25 cellular contexts compared by ENCODE assay signal in genomic region chr13:37615271-37615670, GRCh38. TPM values are rescaled to one million over a fixed set of nuclear protein-coding genes. Genes with fewer than 3 reads are reported as not detected.
DNase-seq lines count a peak whose midpoint lies in the region; ATAC-seq, FAIRE-seq and TF ChIP-seq lines count a peak whose summit lies in the region.
"Had no signal": no experiment of that assay in that cellular context is flagged by ENCODE, and none has a peak within 500 bp of the region (broad histone marks: within the 10 kb centered on the region; RNA-seq: fewer than 3 reads in every experiment).

No MANE protein-coding gene starts in this region.

- H3K27me3 Mint-ChIP-seq in astrocyte (ENCODE audit: low read depth, unreplicated experiment): no peaks in the 10 kb centered on the region
- H3K27me3 Mint-ChIP-seq: CD4-positive, CD25-positive, alpha-beta regulatory T cell had no signal

- no peaks in the 10 kb centered on the region for H3K27me3 ChIP-seq in astrocyte (ENCODE audit: insufficient read depth, low read length)
- H3K27me3 ChIP-seq in osteoblast (ENCODE audit: insufficient read depth, low read length): no peaks in the 10 kb centered on the region

- H3K36me3 Mint-ChIP-seq in astrocyte (ENCODE audit: low read depth, unreplicated experiment): no peaks in the 10 kb centered on the region
- H3K36me3 Mint-ChIP-seq: CD4-positive, CD25-positive, alpha-beta regulatory T cell had no signal

- DNase-seq in AG10803 (ENCODE audit: low read depth) (peak; percentile 34), HS-27A (ENCODE audit: low read depth) (peak; percentile 36), astrocyte (ENCODE audit: low read depth) (peak; percentile 25), osteoblast (ENCODE audit: insufficient read length, low spot score, missing footprints) (no peak), KBM-7 (no peak)
- DNase-seq: CD4-positive, CD25-positive, alpha-beta regulatory T cell; DMS79; MM.1S; NCI-H1092; NCI-H1436 treated with DMSO at 0.1 percent for 48 hours; NCI-H2029; NCI-H226; NCI-H510A treated with DMSO at 0.1 percent for 48 hours; NCI-H748 treated with DMSO at 0.1 percent for 48 hours; NK-92 treated with Interleukin-12 subunit alpha and Interleukin-12 subunit beta, amount 100 ng/mL, for 24 hours had no signal

- no peak overlapping the region for H3K4me3 Mint-ChIP-seq in astrocyte (ENCODE audit: unreplicated experiment)
- H3K4me3 Mint-ChIP-seq: CD4-positive, CD25-positive, alpha-beta regulatory T cell; T-helper 1 cell treated with Interleukin-12 subunit alpha and Interleukin-12 subunit beta and Interleukin-4 antibody, amounts not matched to agents 30 μg/mL and 1 μg/mL, for 36 hours had no signal

- ATAC-seq in HG02870 (IDR thresholded peaks at IDR 0.05; ENCODE audit: unreplicated experiment): no peak
- ATAC-seq in HG02973 (IDR thresholded peaks at IDR 0.05; ENCODE audit: unreplicated experiment): no peak
- ATAC-seq: A549, HCT116, Panc1, Right ventricle myocardium inferior had no signal

- H3K36me3 ChIP-seq in astrocyte (ENCODE audit: insufficient read depth, low read length): no peaks in the 10 kb centered on the region
- H3K36me3 ChIP-seq in osteoblast (ENCODE audit: insufficient read depth, low read length): no peaks in the 10 kb centered on the region

- no peak overlapping the region for H3K27ac ChIP-seq in astrocyte (ENCODE audit: low read depth, low read length)
- H3K27ac ChIP-seq in osteoblast (ENCODE audit: low read depth, low read length): peak overlapping the region; percentile 92
- H3K27ac ChIP-seq: A549 had no signal

- H3K9me3 Mint-ChIP-seq in astrocyte (ENCODE audit: unreplicated experiment): no peaks in the 10 kb centered on the region
- H3K9me3 Mint-ChIP-seq: T-helper 1 cell treated with Interleukin-12 subunit alpha and Interleukin-12 subunit beta and Interleukin-4 antibody, amounts not matched to agents 30 μg/mL and 1 μg/mL, for 36 hours had no signal

- peaks cover 36% of the 10 kb centered on the region for H3K4me1 Mint-ChIP-seq in astrocyte (ENCODE audit: low read depth, unreplicated experiment)
- H3K4me1 Mint-ChIP-seq: CD4-positive, CD25-positive, alpha-beta regulatory T cell had no signal

- no peaks in the 10 kb centered on the region for H3K79me2 ChIP-seq in astrocyte (ENCODE audit: insufficient read depth, low read length)
- no peaks in the 10 kb centered on the region for H3K79me2 ChIP-seq in osteoblast (ENCODE audit: insufficient read depth, low read length)

- no peak for FAIRE-seq in astrocyte (lab: Jason Lieb, UNC)
- FAIRE-seq: A549, GM12892, H1 had no signal

- H3K4me1 ChIP-seq in astrocyte (ENCODE audit: insufficient read depth, low read length): peaks cover 26% of the 10 kb centered on the region
- peaks cover 40% of the 10 kb centered on the region for H3K4me1 ChIP-seq in osteoblast (ENCODE audit: insufficient read depth, low read length)

- H3K9ac ChIP-seq in astrocyte (ENCODE audit: low read length): no peak overlapping the region

- in situ Hi-C loops in KBM-7 (cut with MboI; ENCODE audit: low pct_unique_long_range_greater_than_20kb, low sequenced_read_pairs): no loop called here

- H3K27ac Mint-ChIP-seq in astrocyte (ENCODE audit: unreplicated experiment): no peak overlapping the region
- H3K27ac Mint-ChIP-seq: CD4-positive, CD25-positive, alpha-beta regulatory T cell; T-helper 1 cell treated with Interleukin-12 subunit alpha and Interleukin-12 subunit beta and Interleukin-4 antibody, amounts not matched to agents 30 μg/mL and 1 μg/mL, for 36 hours had no signal

- no peak overlapping the region for H3K4me2 ChIP-seq in astrocyte (ENCODE audit: low read length)
- H3K4me2 ChIP-seq in osteoblast (ENCODE audit: insufficient read depth, low read length): no peak overlapping the region

- H3K4me3 ChIP-seq in AG10803 (ENCODE audit: low read length) (no peak overlapping the region), astrocyte (ENCODE audit: insufficient read depth, low read depth, low read length) (no peak overlapping the region), osteoblast (ENCODE audit: insufficient read depth, low read length) (no peak overlapping the region)
- H3K4me3 ChIP-seq: A549 had no signal

- no peaks in the 10 kb centered on the region for H4K20me1 ChIP-seq in astrocyte (ENCODE audit: insufficient read depth, low read length)
- no peaks in the 10 kb centered on the region for H4K20me1 ChIP-seq in osteoblast (ENCODE audit: insufficient read depth, low read length)

- H3K9me3 ChIP-seq in astrocyte (ENCODE audit: insufficient read depth, low read depth, low read length) (no peaks in the 10 kb centered on the region), osteoblast (ENCODE audit: low read depth, low read length) (no peaks in the 10 kb centered on the region)
- H3K9me3 ChIP-seq: A549 had no signal

- no peak overlapping the region for H2AFZ ChIP-seq in astrocyte (ENCODE audit: low read depth, low read length)
- no peak overlapping the region for H2AFZ ChIP-seq in osteoblast (ENCODE audit: low read length)

- TF ChIP-seq CTCF in AG10803 (conservative IDR thresholded peaks at IDR 0.05; ENCODE audit: low read length): no peak
- TF ChIP-seq CTCF in astrocyte (IDR thresholded peaks at IDR 0.05; ENCODE audit: insufficient read depth, low read depth, low read length): no peak
- TF ChIP-seq CTCF in osteoblast (IDR thresholded peaks at IDR 0.05; ENCODE audit: extremely low read depth, low read depth, low read length): no peak

RNA-seq across cellular contexts. Expression of gene POSTN, which starts 16.7 kb away (rescaled TPM):
- total RNA-seq in astrocyte: 18.6 and 26.6 TPM in 2 replicates
- 1,081 and 1,287 TPM in 2 replicates for total RNA-seq in osteoblast
- total RNA-seq: CD4-positive, CD25-positive, alpha-beta regulatory T cell; SK-MEL-5 had no signal

Comparison
In these comparisons a context has a peak if more than half of its experiments do, and no peak if none do; other contexts are left out.
1. DNase-seq: peak in AG10803 (single experiment), HS-27A (single experiment) and astrocyte (single experiment); none in osteoblast (single experiment) and KBM-7 (single experiment).
2. RNA of gene POSTN, which starts 16.7 kb away (total RNA-seq): 1,081 to 1,287 TPM in osteoblast; 18.6 to 26.6 TPM in astrocyte; every median in the first group is over 10 times any median in the second.